ENCODE assay signal across 9 cellular contexts in the genomic region with DNA sequence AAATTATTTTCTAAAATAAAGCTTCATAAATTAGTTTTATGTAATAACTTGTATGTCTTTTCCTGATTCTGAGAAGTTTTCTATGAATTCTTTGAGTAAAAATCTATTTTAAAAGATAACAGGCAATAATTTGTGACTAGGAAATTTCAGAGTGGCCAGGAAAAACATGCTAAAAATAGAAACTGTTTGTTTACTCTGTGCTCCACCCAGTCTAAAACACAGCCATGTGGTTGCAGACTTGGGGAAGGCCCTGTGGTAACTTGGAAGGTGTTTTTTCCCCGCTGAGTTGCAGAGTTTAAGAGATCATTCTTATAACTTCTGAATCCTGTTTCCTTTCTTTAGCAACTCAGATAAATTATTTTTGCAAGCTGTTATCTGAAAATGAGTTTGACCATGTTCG. TPM values are rescaled to one million over a fixed set of nuclear protein-coding genes. Genes with fewer than 3 reads are reported as not detected.
A peak's percentile ranks its signal among the peaks of the same experiment; 100 is the strongest.
DNase-seq lines count a peak whose midpoint lies in the region; ATAC-seq and TF ChIP-seq lines count a peak whose summit lies in the region.
"Had no signal": no experiment of that assay in that cellular context is flagged by ENCODE, and none has a peak within 500 bp of the region (broad histone marks: within the 10 kb centered on the region; RNA-seq: fewer than 3 reads in every experiment).

No MANE protein-coding gene starts in this region.

- no peaks in the 10 kb centered on the region for H3K27me3 Mint-ChIP-seq in activated naive CD4-positive, alpha-beta T cell treated with anti-CD3 and anti-CD28 coated beads, Interleukin-2, amount 50 U/mL, for 24 hours

- no peaks in the 10 kb centered on the region for H3K27me3 ChIP-seq in fibroblast of lung (ENCODE audit: control insufficient read depth, insufficient read depth, low read length)
- no peaks in the 10 kb centered on the region for H3K27me3 ChIP-seq in transverse colon

- H3K79me2 ChIP-seq in fibroblast of lung (ENCODE audit: control insufficient read depth, insufficient read depth, low read length) = no peaks in the 10 kb centered on the region

- H3K9ac ChIP-seq in fibroblast of lung (ENCODE audit: insufficient read depth, low read length) = no peak overlapping the region

- peak overlapping the region; percentile 54 for H3K4me3 Mint-ChIP-seq in activated naive CD4-positive, alpha-beta T cell treated with anti-CD3 and anti-CD28 coated beads, Interleukin-2, amount 50 U/mL, for 24 hours

- H3K27ac ChIP-seq in fibroblast of lung (ENCODE audit: insufficient read depth, low read length) = no peak overlapping the region
- H3K27ac ChIP-seq in transverse colon = peak overlapping the region; percentile 18 to 52 (median 45)

- H3K9me3 Mint-ChIP-seq in activated naive CD4-positive, alpha-beta T cell treated with anti-CD3 and anti-CD28 coated beads, Interleukin-2, amount 50 U/mL, for 24 hours = no peaks in the 10 kb centered on the region
- H3K9me3 Mint-ChIP-seq in activated naive CD4-positive, alpha-beta T cell treated with anti-CD3 and anti-CD28 coated beads, Interleukin-2, amount 50 U/mL, for 72 hours = peaks cover 0 to 4% of the 10 kb centered on the region in 2 donors

- H3K4me3 ChIP-seq in fibroblast of lung (replicated peaks in 1 of 4; ENCODE audit: control extremely low read depth in 1 of 4, insufficient read depth in 1 of 4, low read depth in 3 of 4, low read length in 4 of 4) (no peak overlapping the region), transverse colon (no peak overlapping the region)

- in situ Hi-C loops in transverse colon (cut with MboI; ENCODE audit: low pct_ligation_motif_present in 1 of 4, low pct_unique_long_range_greater_than_20kb in 1 of 4, low sequenced_read_pairs in 3 of 4) = no loop called here

- TF ChIP-seq POLR2A in transverse colon (IDR thresholded peaks at IDR 0.05) = no peak

- TF ChIP-seq EP300 in transverse colon (IDR thresholded peaks at IDR 0.05; ENCODE audit: low read depth) = no peak

- H3K36me3 ChIP-seq in fibroblast of lung (ENCODE audit: control insufficient read depth, insufficient read depth, low read length) (no peaks in the 10 kb centered on the region), transverse colon (no peaks in the 10 kb centered on the region)

- no peak overlapping the region for H3K4me2 ChIP-seq in fibroblast of lung (ENCODE audit: extremely low read depth, insufficient read depth, low read length)

- no peak overlapping the region for H2AFZ ChIP-seq in fibroblast of lung (ENCODE audit: low read length)

- TF ChIP-seq CTCF in fibroblast of lung (conservative IDR thresholded peaks at IDR 0.05 in 1 of 2, IDR thresholded peaks at IDR 0.05 in 1 of 2; ENCODE audit: low read depth in 1 of 2, low read length in 2 of 2) (no peak), transverse colon (IDR thresholded peaks at IDR 0.05) (no peak)

- H3K27ac Mint-ChIP-seq in activated naive CD4-positive, alpha-beta T cell treated with anti-CD3 and anti-CD28 coated beads, Interleukin-2, amount 50 U/mL, for 24 hours = peak overlapping the region; percentile 42
- peak overlapping the region in 1 of 2 donors; percentile 47 for H3K27ac Mint-ChIP-seq in activated naive CD4-positive, alpha-beta T cell treated with anti-CD3 and anti-CD28 coated beads, Interleukin-2, amount 50 U/mL, for 72 hours

- H3K9me3 ChIP-seq in fibroblast of lung (ENCODE audit: control insufficient read depth, insufficient read depth, low read depth, low read length) = no peaks in the 10 kb centered on the region
- no peaks in the 10 kb centered on the region for H3K9me3 ChIP-seq in transverse colon

- ATAC-seq in activated naive CD4-positive, alpha-beta T cell treated with anti-CD3 and anti-CD28 coated beads, Interleukin-2, amount 50 U/mL, for 72 hours = no peak
- ATAC-seq in HG03439 (IDR thresholded peaks at IDR 0.05; ENCODE audit: unreplicated experiment) = no peak
- ATAC-seq in GM18867 (IDR thresholded peaks at IDR 0.05; ENCODE audit: unreplicated experiment) = no peak

- intact Hi-C loops in transverse colon (cut with DNase I; ENCODE audit: low total_unique reads) = no loop called here

- no peak for DNase-seq in activated naive CD4-positive, alpha-beta T cell treated with anti-CD3 and anti-CD28 coated beads, Interleukin-2, amount 50 U/mL, for 72 hours (ENCODE audit: low spot score in 2 of 2)
- DNase-seq in NCI-H69 (lab: John Stamatoyannopoulos, UW) (peak; percentile 52), fibroblast of lung (ENCODE audit: low read depth in 2 of 2) (peak; percentile 64 to 67), transverse colon (peak; percentile 40), NCI-H2081 treated with DMSO at 0.1 percent for 48 hours (lab: John Stamatoyannopoulos, UW) (no peak)
- DNase-seq: stimulated activated CD8-positive, alpha-beta memory T cell treated with anti-CD3 and anti-CD28 coated beads, Interleukin-4, amount 100 ng/mL, for 48 hours had no signal

- H3K4me1 ChIP-seq in fibroblast of lung (ENCODE audit: control insufficient read depth, extremely low read depth, insufficient read depth, low read length) (peaks cover 9% of the 10 kb centered on the region), transverse colon (peaks cover 3 to 32% (median 17%) of the 10 kb centered on the region in 4 donors)

- H3K36me3 Mint-ChIP-seq in activated naive CD4-positive, alpha-beta T cell treated with anti-CD3 and anti-CD28 coated beads, Interleukin-2, amount 50 U/mL, for 24 hours = peaks cover 3% of the 10 kb centered on the region
- H3K36me3 Mint-ChIP-seq in activated naive CD4-positive, alpha-beta T cell treated with anti-CD3 and anti-CD28 coated beads, Interleukin-2, amount 50 U/mL, for 72 hours = peaks cover 0 to 12% of the 10 kb centered on the region in 2 donors

- 5 to 9% methylated on average over 2 of the region's 2 CpGs for WGBS in transverse colon (ENCODE audit: low coverage in 1 of 2), 2 donors

- H3K4me1 Mint-ChIP-seq in activated naive CD4-positive, alpha-beta T cell treated with anti-CD3 and anti-CD28 coated beads, Interleukin-2, amount 50 U/mL, for 24 hours = peaks cover 84% of the 10 kb centered on the region

- H4K20me1 ChIP-seq in fibroblast of lung (ENCODE audit: control insufficient read depth, extremely low read depth, insufficient read depth, low read length) = no peaks in the 10 kb centered on the region

RNA-seq across cellular contexts. Expression of a gene that starts 21.9 kb away (rescaled TPM):
- total RNA-seq in activated naive CD4-positive, alpha-beta T cell treated with anti-CD3 and anti-CD28 coated beads, Interleukin-2, amount 50 U/mL, for 72 hours = 10 to 100 TPM; 17.8 to 20.5 TPM
- 11.0 and 11.9 TPM in 2 replicates for total RNA-seq in fibroblast of lung
- polyA plus RNA-seq in fibroblast of lung = 4.0 TPM in 2 replicates
- 3.2 and 3.6 TPM in 2 replicates for polyA plus RNA-seq in fibroblast of lung (2012)
- polyA minus RNA-seq in fibroblast of lung (ENCODE audit: low replicate concordance) = 1.7 and 2.9 TPM in 2 replicates
- total RNA-seq in transverse colon = 10 to 100 TPM; 17.2 to 41.4 (median 35.9) TPM

Comparison
In these comparisons a context has a peak if more than half of its experiments do, and no peak if none do; other contexts are left out.
1. DNase-seq: peak in NCI-H69 (single experiment), fibroblast of lung (2 of 2) and transverse colon (single experiment); none in activated naive CD4-positive, alpha-beta T cell treated with anti-CD3 and anti-CD28 coated beads, Interleukin-2, amount 50 U/mL, for 72 hours (0 of 2) and NCI-H2081 treated with DMSO at 0.1 percent for 48 hours (single experiment).